8 cellular contexts compared by ENCODE assay signal in the genomic region with DNA sequence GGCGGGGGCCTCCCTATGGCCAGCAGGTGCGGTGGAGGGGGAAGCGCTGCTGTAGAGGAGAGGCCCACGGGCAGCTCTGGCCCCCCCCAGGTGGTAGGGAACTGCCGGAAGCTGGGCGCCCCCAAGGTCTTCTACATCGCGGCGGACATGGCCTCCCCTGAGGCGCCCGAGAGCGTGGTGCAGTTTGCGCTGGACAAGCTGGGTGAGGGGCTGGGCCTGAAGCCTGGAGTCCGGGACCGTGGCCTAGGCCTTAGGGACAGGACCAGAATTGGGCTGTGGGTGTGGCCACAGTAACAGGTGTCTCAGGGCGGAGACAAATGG. TPM values are rescaled to one million over a fixed set of nuclear protein-coding genes. Genes with fewer than 3 reads are reported as not detected.
DNase-seq lines count a peak whose midpoint lies in the region; ATAC-seq, FAIRE-seq and TF ChIP-seq lines count a peak whose summit lies in the region.

No MANE protein-coding gene starts in this region.

- no peak for FAIRE-seq in A549 (lab: Jason Lieb, UNC)

- no peaks in the 10 kb centered on the region for H3K36me3 ChIP-seq in breast epithelium
- H3K36me3 ChIP-seq in mucosa of stomach (ENCODE audit: control insufficient read depth, insufficient read depth, low read length): no peaks in the 10 kb centered on the region

- H3K9me3 ChIP-seq in A549 (no peaks in the 10 kb centered on the region), breast epithelium (no peaks in the 10 kb centered on the region), mucosa of stomach (ENCODE audit: control insufficient read depth, low read length) (no peaks in the 10 kb centered on the region)

- CTCF ChIA-PET in A549 (lab: Yijun Ruan, JAX): interaction anchor here (0.9 to 1.9 kb wide), 5 partner anchors 10 to 638 kb away, joined by 3 to 9 read pairs (median 4); no protein-coding TSS in a partner anchor

- H3K9ac ChIP-seq in mucosa of stomach (ENCODE audit: low read length): peak overlapping the region; percentile 51

- H3K4me2 ChIP-seq in A549: peak overlapping the region; percentile 70

- no peak for TF ChIP-seq CTCF in A549 (IDR thresholded peaks at IDR 0.05)
- TF ChIP-seq CTCF in breast epithelium (IDR thresholded peaks at IDR 0.05): no peak

- no peak for TF ChIP-seq EP300 in A549 (IDR thresholded peaks at IDR 0.05)

- no peak for TF ChIP-seq RAD21 in A549 (conservative IDR thresholded peaks at IDR 0.05 in 1 of 2, IDR thresholded peaks at IDR 0.05 in 1 of 2)

- DNase-seq in A549 (ENCODE audit: low read depth in 1 of 2, low spot score in 1 of 2) (no peak), breast epithelium (ENCODE audit: low spot score in 2 of 2) (no peak), SKM-1 treated with dmso at 0.1 percent for 144 hours (lab: John Stamatoyannopoulos, UW; ENCODE audit: unreplicated experiment) (no peak), T1000 (lab: John Stamatoyannopoulos, UW) (no peak), DMS53 treated with DMSO at 0.1 percent for 48 hours (lab: John Stamatoyannopoulos, UW; ENCODE audit: unreplicated experiment) (no peak)

- POLR2A ChIA-PET in A549 (lab: Yijun Ruan, JAX): interaction anchor here (1.0 to 1.5 kb wide), 4 partner anchors 11 to 64 kb away, joined by 3 to 5 read pairs (median 4); partner anchors contain the start of genes CATSPERD, LONP1, SAFB and SAFB2

- peak overlapping the region; percentile 65 for H3K4me3 ChIP-seq in A549
- peak overlapping the region; percentile 51 to 78 (median 65) for H3K4me3 ChIP-seq in breast epithelium
- peak overlapping the region; percentile 33 for H3K4me3 ChIP-seq in mucosa of stomach (ENCODE audit: low read length)

- 92% methylated on average over 4 of the region's 16 CpGs for WGBS in A549 (ENCODE audit: missing lambda C conversion rate)

- intact Hi-C loops in breast epithelium (cut with DNase I; ENCODE audit: low total_unique reads): no loop called here

- H3K4me1 ChIP-seq in A549 (peaks cover under 1% of the 10 kb centered on the region; the same call in 1 of the 3 replicates), breast epithelium (peaks cover under 1 to 1% of the 10 kb centered on the region in 2 donors), mucosa of stomach (ENCODE audit: control insufficient read depth, insufficient read depth, low read length) (peaks cover 17% of the 10 kb centered on the region)

- ATAC-seq in A549: no peak; a peak in 2 of 6 replicates
- peak; percentile 3 for ATAC-seq in HG03064 (IDR thresholded peaks at IDR 0.05; ENCODE audit: low read depth, unreplicated experiment)
- no peak for ATAC-seq in GM19351 (IDR thresholded peaks at IDR 0.05; ENCODE audit: unreplicated experiment)

- H3K27ac ChIP-seq in A549: peak overlapping the region; percentile 82 to 90; a peak in 4 of 6 replicates
- H3K27ac ChIP-seq in breast epithelium: peak overlapping the region; percentile 73 to 90

- H3K27me3 ChIP-seq in breast epithelium: no peaks in the 10 kb centered on the region
- H3K27me3 ChIP-seq in mucosa of stomach (ENCODE audit: control insufficient read depth, insufficient read depth, low read length): no peaks in the 10 kb centered on the region

- TF ChIP-seq POLR2A in A549 (IDR thresholded peaks at IDR 0.05; ENCODE audit: low read length) (no peak), breast epithelium (IDR thresholded peaks at IDR 0.05) (no peak)

TF ChIP-seq in A549, 52 proteins besides CTCF, POLR2A, EP300 and RAD21:
- TF ChIP-seq ESRRA (IDR thresholded peaks at IDR 0.05; ENCODE audit: borderline replicate concordance, low read length): no peak
- TF ChIP-seq JUN (IDR thresholded peaks at IDR 0.05): no peak
- no peak for TF ChIP-seq MAFK (IDR thresholded peaks at IDR 0.05; ENCODE audit: partially characterized antibody)
- no peak for TF ChIP-seq TFCP2L1 (CRISPR knock-in tag; IDR thresholded peaks at IDR 0.05)
- TF ChIP-seq JUNB (IDR thresholded peaks at IDR 0.05): no peak
- no peak for TF ChIP-seq SREBF2 (IDR thresholded peaks at IDR 0.05)
- no peak for TF ChIP-seq MAZ (IDR thresholded peaks at IDR 0.05; ENCODE audit: borderline replicate concordance, low read depth, low read length)
- no peak for TF ChIP-seq SMC3 (IDR thresholded peaks at IDR 0.05)
- no peak for TF ChIP-seq ZFP36 (IDR thresholded peaks at IDR 0.05; ENCODE audit: borderline replicate concordance, partially characterized antibody)
- TF ChIP-seq, protein P1, sequence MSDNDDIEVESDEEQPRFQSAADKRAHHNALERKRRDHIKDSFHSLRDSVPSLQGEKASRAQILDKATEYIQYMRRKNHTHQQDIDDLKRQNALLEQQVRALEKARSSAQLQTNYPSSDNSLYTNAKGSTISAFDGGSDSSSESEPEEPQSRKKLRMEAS (IDR thresholded peaks at IDR 0.05): no peak
- no peak for TF ChIP-seq GATA3 (IDR thresholded peaks at IDR 0.05; ENCODE audit: borderline replicate concordance)
- no peak for TF ChIP-seq RNF2 (IDR thresholded peaks at IDR 0.05; ENCODE audit: borderline replicate concordance, low read depth)
- TF ChIP-seq CHD4 (IDR thresholded peaks at IDR 0.05; ENCODE audit: borderline replicate concordance): no peak
- no peak for TF ChIP-seq HES2 (IDR thresholded peaks at IDR 0.05)
- TF ChIP-seq CBX2 (IDR thresholded peaks at IDR 0.05; ENCODE audit: borderline replicate concordance, low read depth): no peak
- no peak for TF ChIP-seq ATOH8 (CRISPR knock-in tag; IDR thresholded peaks at IDR 0.05; ENCODE audit: low read depth)
- no peak for TF ChIP-seq ZNF302 (CRISPR knock-in tag; IDR thresholded peaks at IDR 0.05)
- TF ChIP-seq BHLHE40 (IDR thresholded peaks at IDR 0.05; ENCODE audit: low read depth, low read length): no peak
- TF ChIP-seq FOSB (CRISPR knock-in tag; IDR thresholded peaks at IDR 0.05): no peak
- TF ChIP-seq KDM5A (IDR thresholded peaks at IDR 0.05): no peak

RNA-seq across cellular contexts. Expression of gene RPL36, which starts 3.8 kb away (rescaled TPM):
- 329 and 368 TPM in 2 replicates for polyA plus RNA-seq in A549 (2011; rRNA removed)
- polyA plus RNA-seq in A549 (2012; cell fraction: cytosol; rRNA removed): 807 and 852 TPM in 2 replicates
- polyA plus RNA-seq in A549 (2012; cell fraction: nucleus; rRNA removed): 274 and 372 TPM in 2 replicates
- polyA plus RNA-seq in A549 (2017; fragmentation: RNase III; extraction: RNeasy Plus Mini Kit Qiagen cat#74134 plus additional on column Dnase treatment): 1,385 to 1,590 TPM (median 1,396 TPM) in 3 replicates
- 160 and 210 TPM in 2 replicates for polyA minus RNA-seq in A549 (2011; rRNA and poly(A)+ RNA removed)
- 1,000 to 10,000 TPM in 1 of 3 donors, 100 to 1,000 TPM in 2; 687 to 1,274 (median 863) TPM for total RNA-seq in breast epithelium

RNA-seq across cellular contexts. Expression of gene HSD11B1L, which starts 5.5 kb away (rescaled TPM):
- polyA plus RNA-seq in A549 (2011; rRNA removed) (2.5 and 2.8 TPM in 2 replicates), A549 (2017; fragmentation: RNase III; extraction: RNeasy Plus Mini Kit Qiagen cat#74134 plus additional on column Dnase treatment) (2.7 to 4.8 TPM (median 4.8 TPM) in 3 replicates)
- polyA plus RNA-seq in A549 (2012; cell fraction: cytosol; rRNA removed): 3.9 and 5.9 TPM in 2 replicates
- polyA plus RNA-seq in A549 (2012; cell fraction: nucleus; rRNA removed): 6.4 and 7.5 TPM in 2 replicates
- 0.87 and 1.2 TPM in 2 replicates for polyA minus RNA-seq in A549 (2011; rRNA and poly(A)+ RNA removed)
- 10 to 100 TPM; 10.4 to 13.1 (median 11.1) TPM for total RNA-seq in breast epithelium

RNA-seq across cellular contexts. Expression of gene MICOS13, which starts 6.0 kb away (rescaled TPM):
- polyA plus RNA-seq in A549 (2011; rRNA removed) (19.1 and 20.5 TPM in 2 replicates), A549 (2017; fragmentation: RNase III; extraction: RNeasy Plus Mini Kit Qiagen cat#74134 plus additional on column Dnase treatment) (43.1 to 48.8 TPM (median 48.6 TPM) in 3 replicates)
- 60.3 and 75.4 TPM in 2 replicates for polyA plus RNA-seq in A549 (2012; cell fraction: cytosol; rRNA removed)
- polyA plus RNA-seq in A549 (2012; cell fraction: nucleus; rRNA removed): 50.4 and 61.7 TPM in 2 replicates
- 9.2 and 11.4 TPM in 2 replicates for polyA minus RNA-seq in A549 (2011; rRNA and poly(A)+ RNA removed)
- 10 to 100 TPM; 29.4 to 49.5 (median 44.3) TPM for total RNA-seq in breast epithelium

RNA-seq across cellular contexts. Expression of gene LONP1, which starts 33.7 kb away (rescaled TPM):
- polyA plus RNA-seq in A549 (2011; rRNA removed) (41.2 and 42.7 TPM in 2 replicates), A549 (2017; fragmentation: RNase III; extraction: RNeasy Plus Mini Kit Qiagen cat#74134 plus additional on column Dnase treatment) (65.2 to 68.9 TPM (median 66.4 TPM) in 3 replicates)
- 114 and 121 TPM in 2 replicates for polyA plus RNA-seq in A549 (2012; cell fraction: cytosol; rRNA removed)
- polyA plus RNA-seq in A549 (2012; cell fraction: nucleus; rRNA removed): 211 and 254 TPM in 2 replicates
- 46.2 and 54.9 TPM in 2 replicates for polyA minus RNA-seq in A549 (2011; rRNA and poly(A)+ RNA removed)
- total RNA-seq in breast epithelium: 10 to 100 TPM; 48.1 to 66.2 (median 60.6) TPM

RNA-seq across cellular contexts. Expression of gene CATSPERD, which starts 34.2 kb away (rescaled TPM):
- polyA plus RNA-seq in A549 (2011; rRNA removed) (0.03 TPM in 1 of 2 replicates, not detected in the other), A549 (2017; fragmentation: RNase III; extraction: RNeasy Plus Mini Kit Qiagen cat#74134 plus additional on column Dnase treatment) (0.17 TPM in 1 of 3 replicates, not detected in the others)
- polyA plus RNA-seq in A549 (2012; cell fraction: cytosol; rRNA removed): not detected in 2 replicates
- polyA plus RNA-seq in A549 (2012; cell fraction: nucleus; rRNA removed): not detected in 2 replicates
- 0.08 TPM in 1 of 2 replicates, not detected in the other for polyA minus RNA-seq in A549 (2011; rRNA and poly(A)+ RNA removed)
- not detected for total RNA-seq in breast epithelium
